Comparison of ENCODE assay signal across 2 cellular contexts in the genomic region with DNA sequence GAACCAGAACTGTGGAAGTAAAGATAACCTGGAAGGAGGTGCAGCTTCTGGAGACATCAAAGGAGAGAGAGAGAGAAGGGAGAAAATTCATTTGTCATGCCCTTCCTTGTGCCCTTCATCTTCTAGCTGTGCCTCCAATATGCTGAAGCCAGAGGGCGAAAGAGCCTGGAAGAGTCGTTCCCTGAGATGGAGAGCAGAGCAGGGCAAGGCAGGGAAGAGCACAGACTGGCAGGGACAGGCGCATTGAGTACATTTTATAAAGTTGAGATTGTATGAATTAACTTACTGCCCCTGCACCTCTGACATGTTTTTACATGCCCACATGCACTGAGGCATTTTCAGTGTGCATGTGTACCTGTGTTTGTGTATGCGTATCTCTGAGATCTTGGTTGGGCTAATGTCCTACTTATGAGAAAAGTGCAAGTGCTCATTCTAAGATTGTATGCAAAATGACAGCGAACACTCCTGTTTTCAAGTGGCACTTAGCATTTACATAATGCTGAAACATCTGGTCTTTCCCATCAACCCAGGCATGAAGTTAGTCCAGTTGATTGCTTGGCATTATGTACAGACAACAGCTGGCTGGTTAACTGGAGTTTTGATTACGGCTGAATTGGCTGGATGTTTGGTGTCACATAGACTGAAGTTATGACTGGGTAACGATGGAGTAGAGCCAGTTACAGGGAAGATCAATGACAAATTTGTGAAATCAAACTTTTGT.
TF ChIP-seq lines count a peak whose summit lies in the region.

No MANE protein-coding gene starts in this region.

TF ChIP-seq in IMR-90, 13 proteins besides CTCF, POLR2A, EP300 and RAD21:
- no peak for TF ChIP-seq RFX5 (IDR thresholded peaks at IDR 0.05; ENCODE audit: low read depth, low read length)

TF ChIP-seq in WTC11, 78 proteins besides CTCF, POLR2A, EP300 and RAD21:
- TF ChIP-seq, protein P1, sequence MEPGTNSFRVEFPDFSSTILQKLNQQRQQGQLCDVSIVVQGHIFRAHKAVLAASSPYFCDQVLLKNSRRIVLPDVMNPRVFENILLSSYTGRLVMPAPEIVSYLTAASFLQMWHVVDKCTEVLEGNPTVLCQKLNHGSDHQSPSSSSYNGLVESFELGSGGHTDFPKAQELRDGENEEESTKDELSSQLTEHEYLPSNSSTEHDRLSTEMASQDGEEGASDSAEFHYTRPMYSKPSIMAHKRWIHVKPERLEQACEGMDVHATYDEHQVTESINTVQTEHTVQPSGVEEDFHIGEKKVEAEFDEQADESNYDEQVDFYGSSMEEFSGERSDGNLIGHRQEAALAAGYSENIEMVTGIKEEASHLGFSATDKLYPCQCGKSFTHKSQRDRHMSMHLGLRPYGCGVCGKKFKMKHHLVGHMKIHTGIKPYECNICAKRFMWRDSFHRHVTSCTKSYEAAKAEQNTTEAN (CRISPR knock-in tag; IDR thresholded peaks at IDR 0.05), result no peak
- TF ChIP-seq MYBL2 (CRISPR knock-in tag; IDR thresholded peaks at IDR 0.05) (no peak), ZNF671 (CRISPR knock-in tag; IDR thresholded peaks at IDR 0.05) (no peak), NFYB (CRISPR knock-in tag; conservative IDR thresholded peaks at IDR 0.05; ENCODE audit: low read depth) (no peak), NR1H2 (CRISPR knock-in tag; IDR thresholded peaks at IDR 0.05) (no peak), ZBTB21 (CRISPR knock-in tag; IDR thresholded peaks at IDR 0.05; ENCODE audit: borderline replicate concordance) (no peak), ETV6 (CRISPR knock-in tag; IDR thresholded peaks at IDR 0.05) (no peak), ZNF219 (CRISPR knock-in tag; IDR thresholded peaks at IDR 0.05; ENCODE audit: borderline replicate concordance) (no peak), ZNF232 (CRISPR knock-in tag; IDR thresholded peaks at IDR 0.05) (no peak), SMAD3 (CRISPR knock-in tag; IDR thresholded peaks at IDR 0.05; ENCODE audit: borderline replicate concordance) (no peak), TEAD1 (CRISPR knock-in tag; IDR thresholded peaks at IDR 0.05) (no peak), EMX1 (CRISPR knock-in tag; IDR thresholded peaks at IDR 0.05) (no peak)
- TF ChIP-seq, protein P2, sequence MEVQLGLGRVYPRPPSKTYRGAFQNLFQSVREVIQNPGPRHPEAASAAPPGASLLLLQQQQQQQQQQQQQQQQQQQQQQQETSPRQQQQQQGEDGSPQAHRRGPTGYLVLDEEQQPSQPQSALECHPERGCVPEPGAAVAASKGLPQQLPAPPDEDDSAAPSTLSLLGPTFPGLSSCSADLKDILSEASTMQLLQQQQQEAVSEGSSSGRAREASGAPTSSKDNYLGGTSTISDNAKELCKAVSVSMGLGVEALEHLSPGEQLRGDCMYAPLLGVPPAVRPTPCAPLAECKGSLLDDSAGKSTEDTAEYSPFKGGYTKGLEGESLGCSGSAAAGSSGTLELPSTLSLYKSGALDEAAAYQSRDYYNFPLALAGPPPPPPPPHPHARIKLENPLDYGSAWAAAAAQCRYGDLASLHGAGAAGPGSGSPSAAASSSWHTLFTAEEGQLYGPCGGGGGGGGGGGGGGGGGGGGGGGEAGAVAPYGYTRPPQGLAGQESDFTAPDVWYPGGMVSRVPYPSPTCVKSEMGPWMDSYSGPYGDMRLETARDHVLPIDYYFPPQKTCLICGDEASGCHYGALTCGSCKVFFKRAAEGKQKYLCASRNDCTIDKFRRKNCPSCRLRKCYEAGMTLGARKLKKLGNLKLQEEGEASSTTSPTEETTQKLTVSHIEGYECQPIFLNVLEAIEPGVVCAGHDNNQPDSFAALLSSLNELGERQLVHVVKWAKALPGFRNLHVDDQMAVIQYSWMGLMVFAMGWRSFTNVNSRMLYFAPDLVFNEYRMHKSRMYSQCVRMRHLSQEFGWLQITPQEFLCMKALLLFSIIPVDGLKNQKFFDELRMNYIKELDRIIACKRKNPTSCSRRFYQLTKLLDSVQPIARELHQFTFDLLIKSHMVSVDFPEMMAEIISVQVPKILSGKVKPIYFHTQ (CRISPR knock-in tag; IDR thresholded peaks at IDR 0.05), result no peak
- TF ChIP-seq, protein P3, sequence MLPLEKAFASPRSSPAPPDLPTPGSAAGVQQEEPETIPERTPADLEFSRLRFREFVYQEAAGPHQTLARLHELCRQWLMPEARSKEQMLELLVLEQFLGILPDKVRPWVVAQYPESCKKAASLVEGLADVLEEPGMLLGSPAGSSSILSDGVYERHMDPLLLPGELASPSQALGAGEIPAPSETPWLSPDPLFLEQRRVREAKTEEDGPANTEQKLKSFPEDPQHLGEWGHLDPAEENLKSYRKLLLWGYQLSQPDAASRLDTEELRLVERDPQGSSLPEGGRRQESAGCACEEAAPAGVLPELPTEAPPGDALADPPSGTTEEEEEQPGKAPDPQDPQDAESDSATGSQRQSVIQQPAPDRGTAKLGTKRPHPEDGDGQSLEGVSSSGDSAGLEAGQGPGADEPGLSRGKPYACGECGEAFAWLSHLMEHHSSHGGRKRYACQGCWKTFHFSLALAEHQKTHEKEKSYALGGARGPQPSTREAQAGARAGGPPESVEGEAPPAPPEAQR (CRISPR knock-in tag; IDR thresholded peaks at IDR 0.05), result no peak
- TF ChIP-seq, protein P4, sequence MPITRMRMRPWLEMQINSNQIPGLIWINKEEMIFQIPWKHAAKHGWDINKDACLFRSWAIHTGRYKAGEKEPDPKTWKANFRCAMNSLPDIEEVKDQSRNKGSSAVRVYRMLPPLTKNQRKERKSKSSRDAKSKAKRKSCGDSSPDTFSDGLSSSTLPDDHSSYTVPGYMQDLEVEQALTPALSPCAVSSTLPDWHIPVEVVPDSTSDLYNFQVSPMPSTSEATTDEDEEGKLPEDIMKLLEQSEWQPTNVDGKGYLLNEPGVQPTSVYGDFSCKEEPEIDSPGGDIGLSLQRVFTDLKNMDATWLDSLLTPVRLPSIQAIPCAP (CRISPR knock-in tag; IDR thresholded peaks at IDR 0.05), result no peak
- TF ChIP-seq, protein P5, sequence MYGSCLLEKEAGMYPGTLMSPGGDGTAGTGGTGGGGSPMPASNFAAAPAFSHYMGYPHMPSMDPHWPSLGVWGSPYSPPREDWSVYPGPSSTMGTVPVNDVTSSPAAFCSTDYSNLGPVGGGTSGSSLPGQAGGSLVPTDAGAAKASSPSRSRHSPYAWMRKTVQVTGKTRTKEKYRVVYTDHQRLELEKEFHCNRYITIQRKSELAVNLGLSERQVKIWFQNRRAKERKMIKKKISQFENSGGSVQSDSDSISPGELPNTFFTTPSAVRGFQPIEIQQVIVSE (CRISPR knock-in tag; IDR thresholded peaks at IDR 0.05; ENCODE audit: borderline replicate concordance), result no peak
- TF ChIP-seq, protein P6, sequence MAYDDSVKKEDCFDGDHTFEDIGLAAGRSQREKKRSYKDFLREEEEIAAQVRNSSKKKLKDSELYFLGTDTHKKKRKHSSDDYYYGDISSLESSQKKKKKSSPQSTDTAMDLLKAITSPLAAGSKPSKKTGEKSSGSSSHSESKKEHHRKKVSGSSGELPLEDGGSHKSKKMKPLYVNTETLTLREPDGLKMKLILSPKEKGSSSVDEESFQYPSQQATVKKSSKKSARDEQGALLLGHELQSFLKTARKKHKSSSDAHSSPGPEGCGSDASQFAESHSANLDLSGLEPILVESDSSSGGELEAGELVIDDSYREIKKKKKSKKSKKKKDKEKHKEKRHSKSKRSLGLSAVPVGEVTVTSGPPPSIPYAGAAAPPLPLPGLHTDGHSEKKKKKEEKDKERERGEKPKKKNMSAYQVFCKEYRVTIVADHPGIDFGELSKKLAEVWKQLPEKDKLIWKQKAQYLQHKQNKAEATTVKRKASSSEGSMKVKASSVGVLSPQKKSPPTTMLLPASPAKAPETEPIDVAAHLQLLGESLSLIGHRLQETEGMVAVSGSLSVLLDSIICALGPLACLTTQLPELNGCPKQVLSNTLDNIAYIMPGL (CRISPR knock-in tag; IDR thresholded peaks at IDR 0.05), result no peak
- TF ChIP-seq, protein P7, sequence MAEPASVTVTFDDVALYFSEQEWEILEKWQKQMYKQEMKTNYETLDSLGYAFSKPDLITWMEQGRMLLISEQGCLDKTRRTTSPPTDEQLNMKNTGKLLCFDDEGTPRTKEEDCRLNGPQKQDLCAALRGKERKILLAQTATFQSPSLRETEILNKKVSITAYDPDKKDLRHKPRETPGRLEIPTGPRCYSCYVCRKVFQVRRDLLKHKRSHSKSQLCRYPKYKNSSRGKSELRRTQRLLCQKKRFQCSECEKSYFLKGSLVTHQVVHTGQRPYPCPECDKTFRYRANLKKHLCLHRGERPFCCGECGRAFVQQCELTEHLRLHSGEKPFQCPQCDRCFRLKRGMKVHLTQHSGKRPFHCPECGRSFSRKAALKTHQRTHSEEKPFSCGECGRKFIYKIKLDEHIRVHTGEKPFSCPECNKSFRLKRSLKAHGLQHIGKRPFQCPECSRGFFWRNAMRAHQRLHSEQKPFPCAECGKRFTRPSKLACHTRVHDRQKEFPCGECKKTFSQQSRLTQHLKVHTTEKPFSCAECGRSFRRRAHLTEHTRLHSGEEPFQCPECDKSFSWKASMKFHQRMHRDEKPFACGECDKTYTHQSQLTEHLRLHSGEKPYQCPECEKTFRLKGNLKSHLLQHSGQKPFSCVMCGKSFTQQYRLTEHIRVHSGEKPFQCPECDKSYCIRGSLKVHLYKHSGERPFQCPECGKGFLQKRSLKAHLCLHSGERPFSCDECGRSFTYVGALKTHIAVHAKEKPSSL (CRISPR knock-in tag; conservative IDR thresholded peaks at IDR 0.05), result no peak
